In genomic region chr16:74406600-74407361, GRCh38 we compare ENCODE assay signal across 8 cellular contexts. TPM values are rescaled to one million over a fixed set of nuclear protein-coding genes. Genes with fewer than 3 reads are reported as not detected.
DNase-seq lines count a peak whose midpoint lies in the region; ATAC-seq and TF ChIP-seq lines count a peak whose summit lies in the region.
"Not testable (repeated sequence)": the region's sequence is repeated elsewhere in the genome, so short reads cannot be mapped to it uniquely, and the experiment has no call there.

No MANE protein-coding gene starts in this region.

- H3K4me3 Mint-ChIP-seq in naive thymus-derived CD8-positive, alpha-beta T cell = not testable (repeated sequence)

- not testable (repeated sequence) for H3K27ac ChIP-seq in GM23248; iPS-20b (ENCODE audit: low read length)
- H3K27ac ChIP-seq in esophagus muscularis mucosa (replicated peaks in 1 of 4) = peak overlapping the region; percentile 69 to 87 (median 80)
- peak overlapping the region in 12 of 21 experiments; percentile 18 to 77 (median 68) for H3K27ac ChIP-seq in skin epidermis
- peak overlapping the region; percentile 77 to 87 for H3K27ac ChIP-seq in uterus

- POLR2A ChIA-PET in naive thymus-derived CD8-positive, alpha-beta T cell (lab: Charles Lee) = not testable (repeated sequence)

- H3K36me3 ChIP-seq in GM23248 (ENCODE audit: low read depth); esophagus muscularis mucosa; iPS-20b (ENCODE audit: insufficient read depth, low read depth, low read length); uterus: not testable (repeated sequence)

- intact Hi-C loops in esophagus muscularis mucosa (cut with DNase I); uterus (cut with DNase I; ENCODE audit: low total_unique reads): not testable (repeated sequence)

- TF ChIP-seq POLR2A in esophagus muscularis mucosa (IDR thresholded peaks at IDR 0.05; ENCODE audit: low read depth); uterus (IDR thresholded peaks at IDR 0.05): not testable (repeated sequence)

- not testable (repeated sequence) for TF ChIP-seq CTCF in astrocyte of the cerebellum (IDR thresholded peaks at IDR 0.05; ENCODE audit: low read depth, low read length, missing control alignments); esophagus muscularis mucosa (IDR thresholded peaks at IDR 0.05); uterus (IDR thresholded peaks at IDR 0.05)

- H4K20me1 ChIP-seq in GM23248 (ENCODE audit: insufficient read depth) = not testable (repeated sequence)

- not testable (repeated sequence) for TF ChIP-seq EP300 in esophagus muscularis mucosa (IDR thresholded peaks at IDR 0.05)

- not testable (repeated sequence) for DNase-seq in GM23248; astrocyte of the cerebellum (ENCODE audit: low read depth); esophagus muscularis mucosa (ENCODE audit: extremely low spot score); naive thymus-derived CD8-positive, alpha-beta T cell
- DNase-seq in uterus = peak in 1 of 2 donors; percentile 81

- H3K27me3 ChIP-seq in GM23248 (replicated peaks; ENCODE audit: insufficient read depth); esophagus muscularis mucosa; iPS-20b (ENCODE audit: insufficient read depth, low read length); uterus: not testable (repeated sequence)

- H3K27ac Mint-ChIP-seq in naive thymus-derived CD8-positive, alpha-beta T cell = not testable (repeated sequence)

- in situ Hi-C loops in GM23248 (cut with MboI); astrocyte of the cerebellum (cut with HindIII; ENCODE audit: low sequenced_read_pairs): not testable (repeated sequence)

- not testable (repeated sequence) for H3F3A ChIP-seq in GM23248 (ENCODE audit: insufficient read depth)

- not testable (repeated sequence) for H3K36me3 Mint-ChIP-seq in naive thymus-derived CD8-positive, alpha-beta T cell

- 2% methylated on average over 8 of the region's 71 CpGs; no CpG with 5 or more reads in 1 of the 2 experiments for WGBS in GM23248 (ENCODE audit: low coverage in 1 of 2, low lambda C conversion rate in 2 of 2, missing lambda C conversion rate in 2 of 2), 2 experiments
- no CpG with 5 or more reads among the region's 71 CpGs for WGBS in esophagus muscularis mucosa

- H3K4me1 Mint-ChIP-seq in naive thymus-derived CD8-positive, alpha-beta T cell = not testable (repeated sequence)

- H3K4me2 ChIP-seq in GM23248 (ENCODE audit: unreplicated experiment) = not testable (repeated sequence)

- peak overlapping the region; percentile 71 for H2AFZ ChIP-seq in GM23248

- peak; percentile 51; the same call in 2 of the 3 replicates for ATAC-seq in SK-N-SH treated with all-trans-retinoic acid at 6 μM for 48 hours
- ATAC-seq in naive thymus-derived CD8-positive, alpha-beta T cell = peak; percentile 45 to 49

- H3K4me1 ChIP-seq in GM23248 (ENCODE audit: insufficient read depth); esophagus muscularis mucosa; iPS-20b (ENCODE audit: insufficient read depth, low read length); uterus: not testable (repeated sequence)

- not testable (repeated sequence) for H3K9me2 ChIP-seq in GM23248 (ENCODE audit: insufficient read depth)

- H3K9me3 ChIP-seq in GM23248 (ENCODE audit: low read depth); esophagus muscularis mucosa; iPS-20b (ENCODE audit: insufficient read depth, low read depth, low read length); uterus: not testable (repeated sequence)

- not testable (repeated sequence) for H3K79me2 ChIP-seq in GM23248 (ENCODE audit: insufficient read depth)

- peak overlapping the region; percentile 64 for H3K4me3 ChIP-seq in GM23248
- peak overlapping the region; percentile 11 for H3K4me3 ChIP-seq in astrocyte of the cerebellum (ENCODE audit: low read depth, low read length)
- H3K4me3 ChIP-seq in esophagus muscularis mucosa = peak overlapping the region; percentile 53 to 55 (median 54)
- peak overlapping the region; percentile 35; the same call in 1 of the 2 replicates for H3K4me3 ChIP-seq in iPS-20b (ENCODE audit: low read length)
- peak overlapping the region; percentile 14 to 40 (median 29) for H3K4me3 ChIP-seq in skin epidermis
- peak overlapping the region; percentile 24 to 37 for H3K4me3 ChIP-seq in uterus

- not testable (repeated sequence) for H3K9me3 Mint-ChIP-seq in naive thymus-derived CD8-positive, alpha-beta T cell

- H3K9ac ChIP-seq in GM23248 = peak overlapping the region; percentile 77
- not testable (repeated sequence) for H3K9ac ChIP-seq in iPS-20b (ENCODE audit: low read depth, low read length)

- H3K27me3 Mint-ChIP-seq in naive thymus-derived CD8-positive, alpha-beta T cell = not testable (repeated sequence)

RNA-seq across cellular contexts. Expression of gene CLEC18B, which starts 14.5 kb away (rescaled TPM):
- 0.22 TPM in 1 of 2 replicates, not detected in the other for total RNA-seq in GM23248 (2014; rRNA removed; shearing (Covaris generic))
- polyA plus RNA-seq in GM23248 (2016; fragmentation: Nextera tagmentation; extraction: Ambion mirVana) = 0.25 TPM in 1 of 2 replicates, not detected in the other
- total RNA-seq in esophagus muscularis mucosa (1 to 10 TPM in 1 of 4 donors, not detected in 3; 1.2 TPM), uterus (under 1 TPM in 1 of 4 donors, not detected in 3; 0.69 TPM)
- total RNA-seq in naive thymus-derived CD8-positive, alpha-beta T cell = 1 to 10 TPM; 4.2 TPM
- polyA plus RNA-seq in naive thymus-derived CD8-positive, alpha-beta T cell = not detected

RNA-seq across cellular contexts. Expression of gene NPIPB15, which starts 30.7 kb away (rescaled TPM):
- 0.11 TPM in 1 of 2 replicates, not detected in the other for total RNA-seq in GM23248 (2014; rRNA removed; shearing (Covaris generic))
- 1.6 and 1.8 TPM in 2 replicates for polyA plus RNA-seq in GM23248 (2016; fragmentation: Nextera tagmentation; extraction: Ambion mirVana)
- total RNA-seq in esophagus muscularis mucosa (1 to 10 TPM in 3 of 4 donors, not detected in 1; 1.2 to 4.0 (median 1.7) TPM), uterus (10 to 100 TPM in 1 of 4 donors, 1 to 10 TPM in 1, under 1 TPM in 1, not detected in 1; 0.21 to 36.1 (median 8.4) TPM)
- total RNA-seq in naive thymus-derived CD8-positive, alpha-beta T cell = under 1 TPM; 0.91 TPM
- polyA plus RNA-seq in naive thymus-derived CD8-positive, alpha-beta T cell = under 1 TPM in 1 of 3 donors, not detected in 2; 0.32 TPM

Comparison
In these comparisons a context has a peak if more than half of its experiments do, and no peak if none do; other contexts are left out.
1. H3K4me3 ChIP-seq: peak in every context shown above with its lines; median percentile 64 in GM23248; 54 in esophagus muscularis mucosa; 35 in iPS-20b; 30 in uterus; 29 in skin epidermis; 11 in astrocyte of the cerebellum.